ENCODE assay signal across 21 cellular contexts in genomic region chr12:51958542-51958941, GRCh38. TPM values are rescaled to one million over a fixed set of nuclear protein-coding genes. Genes with fewer than 3 reads are reported as not detected.
DNase-seq lines count a peak whose midpoint lies in the region; ATAC-seq, FAIRE-seq and TF ChIP-seq lines count a peak whose summit lies in the region.
"Had no signal": no experiment of that assay in that cellular context is flagged by ENCODE, and none has a peak within 500 bp of the region (broad histone marks: within the 10 kb centered on the region; RNA-seq: fewer than 3 reads in every experiment).

No MANE protein-coding gene starts in this region.

- H3K27ac ChIP-seq in breast epithelium (peak overlapping the region; percentile 19 to 56), HepG2 (ENCODE audit: extremely low read length, insufficient read depth, low read length) (peak overlapping the region; percentile 71), psoas muscle (peak overlapping the region; percentile 19)
- H3K27ac ChIP-seq: 22Rv1 had no signal

- no peak for TF ChIP-seq CTCF in breast epithelium (IDR thresholded peaks at IDR 0.05)
- no peak for TF ChIP-seq CTCF in MCF 10A (IDR thresholded peaks at IDR 0.05; ENCODE audit: unreplicated experiment)
- no peak for TF ChIP-seq CTCF in HepG2 (CRISPR knock-in tag; IDR thresholded peaks at IDR 0.05)
- no peak for TF ChIP-seq CTCF in psoas muscle (IDR thresholded peaks at IDR 0.05)

- ATAC-seq in HepG2 (no peak), psoas muscle (no peak)
- ATAC-seq: HCT116 had no signal

- no peak overlapping the region for H2AFZ ChIP-seq in HepG2 (ENCODE audit: low read length)

- no peak overlapping the region for H3K4me2 ChIP-seq in HepG2 (ENCODE audit: low read depth, low read length)

- POLR2A ChIA-PET in MCF 10A (lab: Yijun Ruan, JAX) (interaction anchor here (0.6 to 4.5 kb wide), 2 partner anchors 13 to 19 kb away, joined by 3 to 33 read pairs; no protein-coding TSS in a partner anchor), HepG2 (lab: Yijun Ruan, JAX) (interaction anchor here (1.7 kb wide), 1 partner anchor 18 kb away, joined by 7 read pairs; no protein-coding TSS in a partner anchor)

- CTCF ChIA-PET in MCF 10A (lab: Yijun Ruan, JAX): interaction anchor here (0.7 to 1.3 kb wide), 4 partner anchors 12 to 65 kb away, joined by 3 read pairs; no protein-coding TSS in a partner anchor
- CTCF ChIA-PET in HepG2 (lab: Yijun Ruan, JAX; ENCODE audit: low intra/inter-chr PET ratio, low total read pairs): no interaction called here

- H3K36me3 Mint-ChIP-seq in MCF 10A (ENCODE audit: insufficient read depth, unreplicated experiment): peaks cover 16% of the 10 kb centered on the region
- H3K36me3 Mint-ChIP-seq: IgD-negative memory B cell had no signal

- peaks cover 46% of the 10 kb centered on the region for H3K4me1 Mint-ChIP-seq in MCF 10A (ENCODE audit: insufficient read depth, unreplicated experiment)

- H3K4me3 Mint-ChIP-seq in MCF 10A (ENCODE audit: unreplicated experiment): no peak overlapping the region
- H3K4me3 Mint-ChIP-seq: IgD-negative memory B cell had no signal

- H3K4me3 ChIP-seq in breast epithelium: no peak overlapping the region
- no peak overlapping the region for H3K4me3 ChIP-seq in HepG2 (replicated peaks in 1 of 3; ENCODE audit: insufficient read depth in 1 of 3, low read depth in 2 of 3, low read length in 3 of 3)
- H3K4me3 ChIP-seq in psoas muscle: no peak overlapping the region

- no peak overlapping the region for H3K27ac Mint-ChIP-seq in MCF 10A (ENCODE audit: low read depth, unreplicated experiment)
- H3K27ac Mint-ChIP-seq: IgD-negative memory B cell had no signal

- no peaks in the 10 kb centered on the region for H3K27me3 Mint-ChIP-seq in MCF 10A (ENCODE audit: insufficient read depth, unreplicated experiment)
- H3K27me3 Mint-ChIP-seq: IgD-negative memory B cell had no signal

- H3K9me3 ChIP-seq in breast epithelium: no peaks in the 10 kb centered on the region
- no peaks in the 10 kb centered on the region for H3K9me3 ChIP-seq in HepG2 (ENCODE audit: low read length)
- H3K9me3 ChIP-seq in psoas muscle: no peaks in the 10 kb centered on the region

- in situ Hi-C loops in HepG2 (cut with HindIII; ENCODE audit: extremely low pct_ligation_motif_present, low pct_unique_long_range_greater_than_20kb): no loop called here

- TF ChIP-seq RAD21 in HepG2 (CRISPR knock-in tag; IDR thresholded peaks at IDR 0.05): no peak

- FAIRE-seq in HepG2 (lab: Jason Lieb, UNC): no peak
- FAIRE-seq: GM19239, H1 had no signal

- no peak for DNase-seq in breast epithelium (ENCODE audit: low spot score in 2 of 2)
- DNase-seq in MCF 10A (ENCODE audit: unreplicated experiment): no peak
- DNase-seq in HepG2 (ENCODE audit: low spot score): no peak
- no peak for DNase-seq in psoas muscle
- DNase-seq in NCI-H2171 (lab: John Stamatoyannopoulos, UW): no peak
- no peak for DNase-seq in CD1c-positive myeloid dendritic cell (ENCODE audit: extremely low spot score)
- no peak for DNase-seq in activated T-cell treated with anti-CD3 and anti-CD28 coated beads for 4 hours
- DNase-seq in stimulated activated CD4-positive, alpha-beta T cell treated with anti-CD3 and anti-CD28 coated beads, Interleukin-15, amount 100 ng/mL, for 24 hours: no peak
- DNase-seq: EL, GF-D8, MV-4-11, NCI-H1105 treated with DMSO at 0.1 percent for 48 hours, NCI-H2029 treated with DMSO at 0.1 percent for 48 hours, NCI-H526 treated with DMSO at 0.1 percent for 48 hours, OCI-M1 had no signal

- no peaks in the 10 kb centered on the region for H3K9me3 Mint-ChIP-seq in MCF 10A (ENCODE audit: unreplicated experiment)
- H3K9me3 Mint-ChIP-seq: IgD-negative memory B cell had no signal

- BruUV-seq in MCF 10A (replicated peaks; lab: Mats Ljungman, UMichigan): no TSS peak
- no TSS peak for BruUV-seq in HepG2 (replicated peaks; lab: Mats Ljungman, UMichigan)

- intact Hi-C loops in breast epithelium (cut with DNase I; ENCODE audit: low total_unique reads) (no loop called here), MCF 10A (cut with micrococcal nuclease) (no loop called here), HepG2 (cut with micrococcal nuclease; ENCODE audit: unreplicated experiment) (no loop called here), psoas muscle (cut with DNase I) (no loop called here)

- H4K20me1 ChIP-seq in HepG2 (ENCODE audit: insufficient read depth, low read length): no peaks in the 10 kb centered on the region

- H3K27me3 ChIP-seq in breast epithelium (no peaks in the 10 kb centered on the region), HepG2 (ENCODE audit: control insufficient read depth in 1 of 2, insufficient read depth in 2 of 2, low read length in 2 of 2) (no peaks in the 10 kb centered on the region), psoas muscle (ENCODE audit: insufficient read depth in 3 of 3, low read length in 2 of 3) (no peaks in the 10 kb centered on the region)

- H3K4me1 ChIP-seq in breast epithelium (peaks cover 0 to 28% of the 10 kb centered on the region in 2 donors), HepG2 (ENCODE audit: insufficient read depth, low read length) (peaks cover 90% of the 10 kb centered on the region), psoas muscle (peaks cover 55% of the 10 kb centered on the region)

- H3K36me3 ChIP-seq in breast epithelium: no peaks in the 10 kb centered on the region
- H3K36me3 ChIP-seq in HepG2 (replicated peaks in 1 of 2; ENCODE audit: control insufficient read depth in 1 of 2, insufficient read depth in 2 of 2, low read length in 2 of 2): no peaks in the 10 kb centered on the region; a peak in 1 of 5 replicates
- H3K36me3 ChIP-seq in psoas muscle (ENCODE audit: insufficient read depth in 1 of 2, low read depth in 1 of 2): peaks cover 0 to 10% of the 10 kb centered on the region in 2 donors

- 93% methylated on average over 12 of the region's 13 CpGs for WGBS in HepG2 (ENCODE audit: low lambda C conversion rate)
- WGBS in psoas muscle, 3 donors: 96 to 97% (median 96%) methylated on average over 13 of the region's 13 CpGs

- H3K9ac ChIP-seq in HepG2 (ENCODE audit: insufficient read depth, low read depth, low read length): no peak overlapping the region

- TF ChIP-seq POLR2A in breast epithelium (IDR thresholded peaks at IDR 0.05) (no peak), HepG2 (IDR thresholded peaks at IDR 0.05; ENCODE audit: insufficient read depth in 1 of 2, low read depth in 2 of 2, low read length in 2 of 2) (no peak)

- TF ChIP-seq EP300 in HepG2 (IDR thresholded peaks at IDR 0.05; ENCODE audit: low read depth in 2 of 2, low read length in 2 of 2) (no peak), HepG2 (CRISPR knock-in tag; IDR thresholded peaks at IDR 0.05; ENCODE audit: borderline replicate concordance) (no peak)

- H3K79me2 ChIP-seq in HepG2 (ENCODE audit: insufficient read depth, low read length): peaks cover 83% of the 10 kb centered on the region

RNA-seq across cellular contexts. Expression of gene ACVR1B, which starts 7.0 kb away (rescaled TPM):
- total RNA-seq in breast epithelium (10 to 100 TPM; 12.3 to 26.3 (median 23.6) TPM), MCF 10A (2022) (14.7 and 16.1 TPM in 2 replicates), HepG2 (2016; rRNA removed; fragmentation: Illumina TruSeq; extraction: Trizol) (5.8 and 8.9 TPM in 2 replicates), psoas muscle (10 to 100 TPM; 10.5 to 16.6 (median 14.0) TPM)
- 2.0 and 2.2 TPM in 2 replicates for total RNA-seq in HepG2 (2016; cell fraction: cytosol; rRNA removed; fragmentation: Illumina TruSeq; extraction: Trizol; ENCODE audit: low read depth)
- total RNA-seq in HepG2 (2016; cell fraction: insoluble cytoplasmic fraction; rRNA removed; fragmentation: Illumina TruSeq; extraction: Trizol): 4.3 and 9.8 TPM in 2 replicates
- 5.4 and 7.6 TPM in 2 replicates for total RNA-seq in HepG2 (2016; cell fraction: membrane; rRNA removed; fragmentation: Illumina TruSeq; extraction: Trizol)
- 9.9 and 14.3 TPM in 2 replicates for total RNA-seq in HepG2 (2016; cell fraction: nucleus; rRNA removed; fragmentation: Illumina TruSeq; extraction: Trizol)
- polyA plus RNA-seq in HepG2 (2011; rRNA removed) (12.1 and 14.1 TPM in 2 replicates), psoas muscle (10 to 100 TPM in 1 of 3 donors, 1 to 10 TPM in 2; 5.8 to 14.9 (median 6.0) TPM)
- 12.0 and 13.7 TPM in 2 replicates for polyA plus RNA-seq in HepG2 (2011; cell fraction: cytosol; rRNA removed)
- 12.5 and 12.9 TPM in 2 replicates for polyA plus RNA-seq in HepG2 (2011; cell fraction: nucleus; rRNA removed)
- 10.8 and 11.8 TPM in 2 replicates for polyA plus RNA-seq in HepG2 (2012)
- polyA plus RNA-seq in HepG2 (2016; cell fraction: cytosol; fragmentation: Illumina TruSeq; extraction: Trizol; ENCODE audit: low read depth): 1.1 and 1.3 TPM in 2 replicates
- 5.3 and 5.6 TPM in 2 replicates for polyA plus RNA-seq in HepG2 (2016; cell fraction: insoluble cytoplasmic fraction; fragmentation: Illumina TruSeq; extraction: Trizol; ENCODE audit: low read depth)
- 3.8 and 4.6 TPM in 2 replicates for polyA plus RNA-seq in HepG2 (2016; cell fraction: membrane; fragmentation: Illumina TruSeq; extraction: Trizol; ENCODE audit: low read depth)
- 16.9 and 17.0 TPM in 2 replicates for polyA plus RNA-seq in HepG2 (2016; cell fraction: nucleus; fragmentation: Illumina TruSeq; extraction: Trizol; ENCODE audit: insufficient read depth, low read depth)
- 22.8 and 32.8 TPM in 2 replicates for polyA minus RNA-seq in HepG2 (2011; rRNA and poly(A)+ RNA removed; ENCODE audit: low replicate concordance)
- 9.7 and 13.2 TPM in 2 replicates for polyA minus RNA-seq in HepG2 (2011; cell fraction: cytosol; rRNA and poly(A)+ RNA removed)
- 12.1 and 14.2 TPM in 2 replicates for polyA minus RNA-seq in HepG2 (2011; cell fraction: nucleus; rRNA and poly(A)+ RNA removed)

RNA-seq across cellular contexts. Expression of gene TAMALIN, which starts 48.2 kb away (rescaled TPM):
- total RNA-seq in breast epithelium: 10 to 100 TPM in 2 of 3 donors, 1 to 10 TPM in 1; 8.5 to 27.2 (median 16.0) TPM
- 0.39 TPM in 1 of 2 replicates, not detected in the other for total RNA-seq in MCF 10A (2022)
- 7.2 and 10.9 TPM in 2 replicates for total RNA-seq in HepG2 (2016; rRNA removed; fragmentation: Illumina TruSeq; extraction: Trizol)
- total RNA-seq in HepG2 (2016; cell fraction: cytosol; rRNA removed; fragmentation: Illumina TruSeq; extraction: Trizol; ENCODE audit: low read depth): 3.8 and 3.9 TPM in 2 replicates
- total RNA-seq in HepG2 (2016; cell fraction: insoluble cytoplasmic fraction; rRNA removed; fragmentation: Illumina TruSeq; extraction: Trizol): 5.9 and 12.2 TPM in 2 replicates
- total RNA-seq in HepG2 (2016; cell fraction: membrane; rRNA removed; fragmentation: Illumina TruSeq; extraction: Trizol): 6.3 and 7.1 TPM in 2 replicates
- total RNA-seq in HepG2 (2016; cell fraction: nucleus; rRNA removed; fragmentation: Illumina TruSeq; extraction: Trizol): 8.6 and 10.4 TPM in 2 replicates
- 2.9 and 4.5 TPM in 2 replicates for polyA plus RNA-seq in HepG2 (2011; rRNA removed)
- polyA plus RNA-seq in HepG2 (2011; cell fraction: cytosol; rRNA removed): 3.7 and 3.8 TPM in 2 replicates
- 7.5 and 12.9 TPM in 2 replicates for polyA plus RNA-seq in HepG2 (2011; cell fraction: nucleus; rRNA removed)
- 3.6 and 4.0 TPM in 2 replicates for polyA plus RNA-seq in HepG2 (2012)
- 0.84 and 1.5 TPM in 2 replicates for polyA plus RNA-seq in HepG2 (2016; cell fraction: cytosol; fragmentation: Illumina TruSeq; extraction: Trizol; ENCODE audit: low read depth)
- 5.5 TPM in 2 replicates for polyA plus RNA-seq in HepG2 (2016; cell fraction: insoluble cytoplasmic fraction; fragmentation: Illumina TruSeq; extraction: Trizol; ENCODE audit: low read depth)
- 2.0 and 2.7 TPM in 2 replicates for polyA plus RNA-seq in HepG2 (2016; cell fraction: membrane; fragmentation: Illumina TruSeq; extraction: Trizol; ENCODE audit: low read depth)
- polyA plus RNA-seq in HepG2 (2016; cell fraction: nucleus; fragmentation: Illumina TruSeq; extraction: Trizol; ENCODE audit: insufficient read depth, low read depth): 17.1 and 20.1 TPM in 2 replicates
- polyA minus RNA-seq in HepG2 (2011; rRNA and poly(A)+ RNA removed; ENCODE audit: low replicate concordance): 0.21 and 6.7 TPM in 2 replicates
- 1.3 and 2.7 TPM in 2 replicates for polyA minus RNA-seq in HepG2 (2011; cell fraction: cytosol; rRNA and poly(A)+ RNA removed)
- 4.9 and 8.2 TPM in 2 replicates for polyA minus RNA-seq in HepG2 (2011; cell fraction: nucleus; rRNA and poly(A)+ RNA removed)
- total RNA-seq in psoas muscle: 10 to 100 TPM in 3 of 4 donors, 1 to 10 TPM in 1; 8.0 to 12.8 (median 11.5) TPM
- polyA plus RNA-seq in psoas muscle: 1 to 10 TPM; 5.5 to 9.6 (median 6.8) TPM

RNA-seq across cellular contexts. Expression of gene ACVRL1, which starts 51.2 kb away (rescaled TPM):
- total RNA-seq in breast epithelium (100 to 1,000 TPM in 2 of 3 donors, 10 to 100 TPM in 1; 24.7 to 274 (median 109) TPM), MCF 10A (2022) (not detected in 2 replicates), HepG2 (2016; rRNA removed; fragmentation: Illumina TruSeq; extraction: Trizol) (not detected in 2 replicates), psoas muscle (10 to 100 TPM; 24.1 to 40.8 (median 25.8) TPM)
- not detected in 2 replicates for total RNA-seq in HepG2 (2016; cell fraction: cytosol; rRNA removed; fragmentation: Illumina TruSeq; extraction: Trizol; ENCODE audit: low read depth)
- total RNA-seq in HepG2 (2016; cell fraction: insoluble cytoplasmic fraction; rRNA removed; fragmentation: Illumina TruSeq; extraction: Trizol): not detected in 2 replicates
- total RNA-seq in HepG2 (2016; cell fraction: membrane; rRNA removed; fragmentation: Illumina TruSeq; extraction: Trizol): not detected in 2 replicates
- not detected in 2 replicates for total RNA-seq in HepG2 (2016; cell fraction: nucleus; rRNA removed; fragmentation: Illumina TruSeq; extraction: Trizol)
- polyA plus RNA-seq in HepG2 (2011; rRNA removed) (not detected in 2 replicates), psoas muscle (10 to 100 TPM; 10.8 to 22.8 (median 13.9) TPM)
- not detected in 2 replicates for polyA plus RNA-seq in HepG2 (2011; cell fraction: cytosol; rRNA removed)
- not detected in 2 replicates for polyA plus RNA-seq in HepG2 (2011; cell fraction: nucleus; rRNA removed)
- polyA plus RNA-seq in HepG2 (2012): not detected in 2 replicates
- not detected in 2 replicates for polyA plus RNA-seq in HepG2 (2016; cell fraction: cytosol; fragmentation: Illumina TruSeq; extraction: Trizol; ENCODE audit: low read depth)
- not detected in 2 replicates for polyA plus RNA-seq in HepG2 (2016; cell fraction: insoluble cytoplasmic fraction; fragmentation: Illumina TruSeq; extraction: Trizol; ENCODE audit: low read depth)
- polyA plus RNA-seq in HepG2 (2016; cell fraction: membrane; fragmentation: Illumina TruSeq; extraction: Trizol; ENCODE audit: low read depth): not detected in 2 replicates
- not detected in 2 replicates for polyA plus RNA-seq in HepG2 (2016; cell fraction: nucleus; fragmentation: Illumina TruSeq; extraction: Trizol; ENCODE audit: insufficient read depth, low read depth)
- 0.05 TPM in 1 of 2 replicates, not detected in the other for polyA minus RNA-seq in HepG2 (2011; rRNA and poly(A)+ RNA removed; ENCODE audit: low replicate concordance)
- polyA minus RNA-seq in HepG2 (2011; cell fraction: cytosol; rRNA and poly(A)+ RNA removed): not detected in 2 replicates
- polyA minus RNA-seq in HepG2 (2011; cell fraction: nucleus; rRNA and poly(A)+ RNA removed): not detected in 2 replicates
- total RNA-seq: SK-MEL-5 had no signal
- polyA plus RNA-seq: IgD-negative memory B cell had no signal

Comparison
In these comparisons a context has a peak if more than half of its experiments do, and no peak if none do; other contexts are left out.
1. RNA of gene ACVRL1, which starts 51.2 kb away (total RNA-seq): 24.7 to 274 TPM in breast epithelium and 24.1 to 40.8 TPM in psoas muscle; not detected in MCF 10A and not detected in HepG2; every median in the first group is over 10 times any median in the second.
2. H3K27ac ChIP-seq: peak in every context shown above with its lines; median percentile 71 in HepG2; 38 in breast epithelium; 19 in psoas muscle.